In the genomic region with DNA sequence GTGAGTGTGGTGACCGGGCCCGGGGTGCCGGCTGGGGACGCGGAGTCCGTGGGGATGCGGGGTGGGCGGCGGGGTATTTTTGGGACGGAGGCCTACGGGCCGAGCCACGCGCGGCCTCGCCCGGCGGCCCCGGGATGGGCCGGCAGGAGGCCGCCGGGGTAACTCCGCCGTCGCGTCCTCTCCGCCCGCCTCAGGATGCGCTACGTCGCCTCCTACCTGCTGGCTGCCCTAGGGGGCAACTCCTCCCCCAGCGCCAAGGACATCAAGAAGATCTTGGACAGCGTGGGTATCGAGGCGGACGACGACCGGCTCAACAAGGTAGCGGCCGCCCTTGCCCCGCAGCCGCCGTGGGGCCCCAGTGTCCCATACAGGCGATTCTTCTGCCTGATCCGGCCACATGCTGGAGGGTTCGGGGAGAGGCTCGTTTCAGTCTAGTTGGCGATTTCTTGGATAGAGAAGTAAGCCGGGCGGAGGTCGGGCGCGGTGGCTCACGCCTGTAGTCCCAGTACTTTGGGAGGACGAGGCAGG, we compare ENCODE assay signal across 8 cellular contexts. TPM values are rescaled to one million over a fixed set of nuclear protein-coding genes. Genes with fewer than 3 reads are reported as not detected.
A peak's percentile ranks its signal among the peaks of the same experiment; 100 is the strongest.
DNase-seq lines count a peak whose midpoint lies in the region; ATAC-seq, FAIRE-seq and TF ChIP-seq lines count a peak whose summit lies in the region.

No MANE protein-coding gene starts in this region.

- no peaks in the 10 kb centered on the region for H3K9me3 Mint-ChIP-seq in neural crest cell

- FAIRE-seq in RCC 7860 (lab: Jason Lieb, UNC) = no peak

- DNase-seq in MG63 (no peak), neural crest cell (ENCODE audit: low read depth, low spot score) (no peak), RCC 7860 (ENCODE audit: low spot score) (no peak), HK-2 (ENCODE audit: unreplicated experiment) (no peak), iPS-NIHi11 (ENCODE audit: low spot score) (no peak)
- DNase-seq in effector memory CD4-positive, alpha-beta T cell = no peak

- H3K36me3 ChIP-seq in MG63 = peaks cover 59% of the 10 kb centered on the region
- H3K36me3 ChIP-seq in effector memory CD4-positive, alpha-beta T cell (ENCODE audit: control insufficient read depth, insufficient read depth, low read length) = peaks cover 26% of the 10 kb centered on the region

- H3K4me1 Mint-ChIP-seq in neural crest cell = peaks cover 27% of the 10 kb centered on the region

- peaks cover 26% of the 10 kb centered on the region for H3K4me1 ChIP-seq in effector memory CD4-positive, alpha-beta T cell (ENCODE audit: control insufficient read depth, insufficient read depth, low read length, poor library complexity, severe bottlenecking)

- peak overlapping the region; percentile 82 for H3K4me3 ChIP-seq in MG63
- peak overlapping the region; percentile 98 for H3K4me3 ChIP-seq in effector memory CD4-positive, alpha-beta T cell (ENCODE audit: insufficient read depth, low read depth, low read length, poor library complexity, severe bottlenecking)

- TF ChIP-seq CTCF in neural crest cell (conservative IDR thresholded peaks at IDR 0.05) = peak; percentile 19

- peak overlapping the region; percentile 57 for H3K27ac Mint-ChIP-seq in neural crest cell (ENCODE audit: unreplicated experiment)

- no peaks in the 10 kb centered on the region for H3K9me3 ChIP-seq in MG63
- no peaks in the 10 kb centered on the region for H3K9me3 ChIP-seq in effector memory CD4-positive, alpha-beta T cell (ENCODE audit: control insufficient read depth, low read length)

- H3K27me3 Mint-ChIP-seq in neural crest cell (ENCODE audit: low read depth) = no peaks in the 10 kb centered on the region

- no peaks in the 10 kb centered on the region for H3K27me3 ChIP-seq in MG63
- no peaks in the 10 kb centered on the region for H3K27me3 ChIP-seq in effector memory CD4-positive, alpha-beta T cell (replicated peaks; ENCODE audit: control insufficient read depth, insufficient read depth, low read length, poor library complexity, severe bottlenecking)

- peak overlapping the region; percentile 98 for H3K27ac ChIP-seq in effector memory CD4-positive, alpha-beta T cell (ENCODE audit: insufficient read depth, low read length, poor library complexity, severe bottlenecking)

- peaks cover 5% of the 10 kb centered on the region for H3K36me3 Mint-ChIP-seq in neural crest cell (ENCODE audit: low read depth)

- peak overlapping the region; percentile 97 for H3K4me3 Mint-ChIP-seq in neural crest cell

- peak; percentile 9 for ATAC-seq in GM19452 (IDR thresholded peaks at IDR 0.05; ENCODE audit: unreplicated experiment)
- no peak for ATAC-seq in HG02763 (IDR thresholded peaks at IDR 0.05; ENCODE audit: unreplicated experiment)

RNA-seq across cellular contexts. Expression of a gene that starts 0.3 kb away (rescaled TPM):
- 770 and 1,105 TPM in 2 replicates for total RNA-seq in MG63 (2014; rRNA removed; shearing (Covaris generic); ENCODE audit: low replicate concordance)
- 1,810 and 1,830 TPM in 2 replicates for total RNA-seq in neural crest cell

RNA-seq across cellular contexts. Expression of a gene that starts 5.1 kb away (rescaled TPM):
- 4.9 and 10.8 TPM in 2 replicates for total RNA-seq in MG63 (2014; rRNA removed; shearing (Covaris generic); ENCODE audit: low replicate concordance)
- 30.7 and 37.9 TPM in 2 replicates for total RNA-seq in neural crest cell

RNA-seq across cellular contexts. Expression of a gene that starts 8.6 kb away (rescaled TPM):
- 4.2 and 12.4 TPM in 2 replicates for total RNA-seq in MG63 (2014; rRNA removed; shearing (Covaris generic); ENCODE audit: low replicate concordance)
- total RNA-seq in neural crest cell = 27.0 and 34.5 TPM in 2 replicates

RNA-seq across cellular contexts. Expression of a gene that starts 12.0 kb away (rescaled TPM):
- total RNA-seq in MG63 (2014; rRNA removed; shearing (Covaris generic); ENCODE audit: low replicate concordance) = 28.6 and 31.3 TPM in 2 replicates
- total RNA-seq in neural crest cell = 53.4 and 54.6 TPM in 2 replicates

RNA-seq across cellular contexts. Expression of a gene that starts 17.6 kb away (rescaled TPM):
- total RNA-seq in MG63 (2014; rRNA removed; shearing (Covaris generic); ENCODE audit: low replicate concordance) = not detected in 2 replicates
- 1.6 and 2.7 TPM in 2 replicates for total RNA-seq in neural crest cell
